Comparison of ENCODE assay signal across 10 cellular contexts in the genomic region with DNA sequence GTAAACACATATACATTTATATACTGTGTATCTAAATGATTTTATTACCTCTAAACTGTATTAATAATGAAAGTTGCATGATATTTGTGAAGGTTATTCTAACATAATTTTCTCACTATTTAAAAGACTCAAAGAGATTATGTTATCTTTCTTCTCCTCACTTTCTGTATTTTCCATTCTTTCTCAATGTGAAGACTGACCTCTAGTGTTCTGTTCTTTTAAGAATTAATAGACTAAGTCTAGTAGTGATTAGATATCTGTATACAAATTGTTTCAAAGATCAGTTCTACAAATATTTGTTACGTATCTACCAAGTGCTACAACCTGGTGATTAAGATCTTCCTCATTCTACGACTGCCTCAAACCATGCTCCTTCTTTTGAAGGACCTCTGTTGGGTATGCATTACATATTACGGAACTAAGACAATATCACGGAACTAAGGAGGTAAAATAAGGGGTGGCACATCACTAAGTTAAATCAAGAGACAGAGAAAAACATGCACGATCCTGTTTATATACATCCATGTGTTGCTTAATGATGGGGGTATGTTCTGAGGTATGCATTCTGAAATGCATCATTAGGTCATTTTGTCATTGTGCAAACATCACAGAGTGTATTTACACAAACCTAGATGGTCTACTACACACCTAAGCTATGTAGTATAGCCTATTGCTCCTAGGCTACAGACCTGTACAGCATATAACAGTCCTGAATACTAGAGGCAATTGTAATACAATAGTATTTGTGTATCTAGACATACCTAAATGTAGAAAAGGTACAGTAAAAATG.
A peak's percentile ranks its signal among the peaks of the same experiment; 100 is the strongest.
DNase-seq lines count a peak whose midpoint lies in the region; ATAC-seq, FAIRE-seq and TF ChIP-seq lines count a peak whose summit lies in the region.
"Had no signal": no experiment of that assay in that cellular context is flagged by ENCODE, and none has a peak within 500 bp of the region (broad histone marks: within the 10 kb centered on the region; RNA-seq: fewer than 3 reads in every experiment).

No MANE protein-coding gene starts in this region.

- no peak overlapping the region for H2BK15ac ChIP-seq in H9 (ENCODE audit: low read depth, low read length)

- no peaks in the 10 kb centered on the region for H3K27me3 ChIP-seq in H9 (ENCODE audit: insufficient read depth, low read length)
- H3K27me3 ChIP-seq in K562 (ENCODE audit: control insufficient read depth in 2 of 2, insufficient read depth in 2 of 2, low read length in 2 of 2) = no peaks in the 10 kb centered on the region
- H3K27me3 ChIP-seq in right lobe of liver = no peaks in the 10 kb centered on the region
- H3K27me3 ChIP-seq: spleen had no signal

- CTCF ChIA-PET in K562 (lab: Yijun Ruan, JAX; ENCODE audit: low intra/inter-chr PET ratio) (interaction anchor here (0.8 kb wide), 1 partner anchor 583 kb away, joined by 3 read pairs; no protein-coding TSS in a partner anchor), HEK293T (lab: Yijun Ruan, JAX) (no interaction called here)

- H4K20me1 ChIP-seq in H9 (ENCODE audit: control insufficient read depth, insufficient read depth, insufficient read length) (no peaks in the 10 kb centered on the region), K562 (replicated peaks; ENCODE audit: control insufficient read depth, insufficient read depth, low read length) (no peaks in the 10 kb centered on the region)

- no peak overlapping the region for H4K5ac ChIP-seq in H9 (ENCODE audit: insufficient read length, low read depth, low read length)

- H3K9me3 ChIP-seq in H9 (ENCODE audit: control insufficient read depth, low read depth, low read length) = no peaks in the 10 kb centered on the region
- H3K9me3 ChIP-seq in K562 (replicated peaks; ENCODE audit: control insufficient read depth, insufficient read depth, low read depth, low read length) = no peaks in the 10 kb centered on the region
- H3K9me3 ChIP-seq in right lobe of liver = no peaks in the 10 kb centered on the region
- H3K9me3 ChIP-seq: spleen had no signal

- no peak overlapping the region for H3K27ac Mint-ChIP-seq in H9

- WGBS in H9 (ENCODE audit: extremely low coverage, insufficient read length, low lambda C conversion rate) = no CpG with 5 or more reads among the region's 5 CpGs
- 0% methylated on average over 5 of the region's 5 CpGs for WGBS in K562 (ENCODE audit: insufficient coverage, low coverage, missing lambda C conversion rate)
- 53% methylated on average over 5 of the region's 5 CpGs for WGBS in right lobe of liver (ENCODE audit: insufficient coverage, low coverage, low lambda C conversion rate, missing lambda C conversion rate)

- H3K9ac ChIP-seq in H9 (ENCODE audit: extremely low read depth, insufficient read length, low read length) (no peak overlapping the region), K562 (ENCODE audit: insufficient read depth in 1 of 2, low read depth in 2 of 2, low read length in 2 of 2) (no peak overlapping the region)

- TF ChIP-seq CTCF in AG09319 (IDR thresholded peaks at IDR 0.05; ENCODE audit: low read depth, low read length) (peak; percentile 16), H9 (conservative IDR thresholded peaks at IDR 0.05) (peak; percentile 50; the same call in 2 of the 3 replicates), K562 (IDR thresholded peaks at IDR 0.05 in 2 of 3, conservative IDR thresholded peaks at IDR 0.05 in 1 of 3; ENCODE audit: insufficient read depth in 2 of 3, low read depth in 1 of 3, low read length in 3 of 3) (peak in 1 of 3 experiments; percentile 23; a peak in 2 of 6 replicates), right lobe of liver (IDR thresholded peaks at IDR 0.05) (peak; percentile 26 to 51 (median 45))

- no peak overlapping the region for H3K4me3 Mint-ChIP-seq in H9

- H3K27me3 Mint-ChIP-seq in H9 (ENCODE audit: low read depth) = no peaks in the 10 kb centered on the region

- no peak overlapping the region for H3T11ph ChIP-seq in H9 (ENCODE audit: low read length)

- no peak overlapping the region for H4K91ac ChIP-seq in H9 (ENCODE audit: insufficient read length, low read depth, low read length)

- H4K8ac ChIP-seq in H9 (replicated peaks; ENCODE audit: insufficient read length, low read depth, low read length) = no peak overlapping the region

- POLR2A ChIA-PET in K562 (lab: Yijun Ruan, JAX) = no interaction called here
- POLR2A ChIA-PET in HEK293T (lab: Yijun Ruan, JAX) = no interaction called here

- H3K4me3 ChIP-seq in K562 (no peak overlapping the region), right lobe of liver (no peak overlapping the region)
- H3K4me3 ChIP-seq: spleen had no signal

- intact Hi-C loops in K562 (cut with micrococcal nuclease) = no loop called here
- intact Hi-C loops in right lobe of liver (cut with DNase I) = no loop called here

- H2AK5ac ChIP-seq in H9 (ENCODE audit: insufficient read length, low read length) = no peak overlapping the region

- no peak for FAIRE-seq in K562 (lab: Jason Lieb, UNC)

- TF ChIP-seq RAD21 in K562 (CRISPR knock-in tag; conservative IDR thresholded peaks at IDR 0.05 in 1 of 2, IDR thresholded peaks at IDR 0.05 in 1 of 2) = peak; percentile 21 to 31; a peak in 2 of 4 replicates

- H3K4me1 ChIP-seq in H9 (ENCODE audit: insufficient read depth, low read length) = no peaks in the 10 kb centered on the region
- no peaks in the 10 kb centered on the region for H3K4me1 ChIP-seq in K562 (replicated peaks in 1 of 2; ENCODE audit: control insufficient read depth in 2 of 2, insufficient read depth in 2 of 2, low read length in 2 of 2)
- H3K4me1 ChIP-seq in right lobe of liver = peaks cover 0 to 6% (median 0%) of the 10 kb centered on the region in 4 donors
- H3K4me1 ChIP-seq: spleen had no signal

- H2BK5ac ChIP-seq in H9 (ENCODE audit: insufficient read length, low read length) = no peak overlapping the region

- BruUV-seq in K562 (replicated peaks; lab: Mats Ljungman, UMichigan) = no TSS peak

- TF ChIP-seq POLR2A in K562 (conservative IDR thresholded peaks at IDR 0.05) = no peak
- no peak for TF ChIP-seq POLR2A in right lobe of liver (IDR thresholded peaks at IDR 0.05)

- H2BK12ac ChIP-seq in H9 (ENCODE audit: insufficient read length, low read depth, low read length) = no peak overlapping the region

- H3K9me3 Mint-ChIP-seq in H9 = no peaks in the 10 kb centered on the region; a peak in 2 of 5 replicates

- peaks cover 0 to 4% of the 10 kb centered on the region in 2 experiments; a peak in 1 of 4 replicates for H3K4me1 Mint-ChIP-seq in H9

- no peak overlapping the region for H2BK120ac ChIP-seq in H9 (ENCODE audit: low read depth, low read length, poor library complexity, severe bottlenecking)

- H3K23me2 ChIP-seq in H9 (ENCODE audit: insufficient read length, low read depth, low read length, poor library complexity, severe bottlenecking) = no peaks in the 10 kb centered on the region

- no peak overlapping the region for H2BK20ac ChIP-seq in H9 (ENCODE audit: low read depth, low read length, poor library complexity, severe bottlenecking)

- in situ Hi-C loops in K562 (cut with MboI) = no loop called here

- H2AFZ ChIP-seq in H9 (ENCODE audit: low read length) (no peak overlapping the region), K562 (ENCODE audit: low read depth, low read length) (no peak overlapping the region)

- no peak overlapping the region for H3K23ac ChIP-seq in H9 (ENCODE audit: insufficient read length, low read depth, low read length)

- no peaks in the 10 kb centered on the region for H3K36me3 Mint-ChIP-seq in H9 (ENCODE audit: insufficient read depth in 1 of 3, low read depth in 3 of 3)

- H3K79me2 ChIP-seq in H9 (ENCODE audit: insufficient read depth, low read length) = no peaks in the 10 kb centered on the region
- H3K79me2 ChIP-seq in K562 (ENCODE audit: control insufficient read depth, insufficient read depth, low read length) = no peaks in the 10 kb centered on the region

- DNase-seq in AG09319 (ENCODE audit: extremely low read depth, low read depth) (no peak), H9 (no peak), K562 (ENCODE audit: extremely low read depth in 1 of 4, low spot score in 3 of 4) (no peak), right lobe of liver (no peak), NCI-H1048 (lab: John Stamatoyannopoulos, UW) (no peak), HEK293T (ENCODE audit: extremely low spot score) (no peak)
- DNase-seq in effector CD8-positive, alpha-beta T cell (lab: John Stamatoyannopoulos, UW) = no peak
- DNase-seq: NCI-H526 treated with DMSO at 0.1 percent for 48 hours, spleen had no signal

- H3K4me2 ChIP-seq in H9 (ENCODE audit: insufficient read depth, insufficient read length, low read length) (no peak overlapping the region), K562 (ENCODE audit: insufficient read depth, low read length) (no peak overlapping the region)

- no peak overlapping the region for H3K27ac ChIP-seq in H9 (ENCODE audit: insufficient read length, low read depth, low read length)
- H3K27ac ChIP-seq in K562 (ENCODE audit: extremely low read depth, low read depth, low read length) = no peak overlapping the region
- H3K27ac ChIP-seq in right lobe of liver = no peak overlapping the region
- H3K27ac ChIP-seq: spleen had no signal

- no peaks in the 10 kb centered on the region for H3K36me3 ChIP-seq in K562 (ENCODE audit: control insufficient read depth, insufficient read depth, low read length)
- H3K36me3 ChIP-seq in right lobe of liver = no peaks in the 10 kb centered on the region
- H3K36me3 ChIP-seq: spleen had no signal

- H3K14ac ChIP-seq in H9 (ENCODE audit: insufficient read depth, low read length) = no peak overlapping the region

- H3K18ac ChIP-seq in H9 (ENCODE audit: insufficient read length, low read depth, low read length) = no peak overlapping the region

- no peak overlapping the region for H3K56ac ChIP-seq in H9 (ENCODE audit: insufficient read length, low read depth, low read length)

- no peak overlapping the region for H3K4ac ChIP-seq in H9 (ENCODE audit: low read depth, low read length)

- ATAC-seq in K562 (no peak), right lobe of liver (peak; percentile 55 to 83 (median 78)), GM18870 (IDR thresholded peaks at IDR 0.05; ENCODE audit: unreplicated experiment) (no peak)

- H3K9me1 ChIP-seq in K562 (ENCODE audit: control insufficient read depth, insufficient read depth, low read length) = no peaks in the 10 kb centered on the region

- TF ChIP-seq EP300 in K562 (IDR thresholded peaks at IDR 0.05; ENCODE audit: low read length) = no peak

- H3K79me1 ChIP-seq in H9 (ENCODE audit: insufficient read depth, low read depth, low read length, poor library complexity, severe bottlenecking) = no peaks in the 10 kb centered on the region

TF ChIP-seq in K562, 482 proteins besides CTCF, POLR2A, EP300 and RAD21 (continues in another document):
- no peak for TF ChIP-seq ETV1 (tag; conservative IDR thresholded peaks at IDR 0.05; ENCODE audit: low read depth)

TF ChIP-seq in HEK293T, 16 proteins besides CTCF, POLR2A, EP300 and RAD21 (continues in another document):
- TF ChIP-seq TARDBP (IDR thresholded peaks at IDR 0.05) = no peak
- TF ChIP-seq FOXA1 (IDR thresholded peaks at IDR 0.05) = no peak
- no peak for TF ChIP-seq SUZ12 (IDR thresholded peaks at IDR 0.05)
- no peak for TF ChIP-seq CTBP1 (IDR thresholded peaks at IDR 0.05; ENCODE audit: borderline replicate concordance)
- no peak for TF ChIP-seq LEF1 (IDR thresholded peaks at IDR 0.05; ENCODE audit: borderline replicate concordance)
- TF ChIP-seq NFRKB (IDR thresholded peaks at IDR 0.05) = no peak
- no peak for TF ChIP-seq HDGF (IDR thresholded peaks at IDR 0.05; ENCODE audit: borderline replicate concordance)
- no peak for TF ChIP-seq BHLHE40 (IDR thresholded peaks at IDR 0.05; ENCODE audit: borderline replicate concordance)

Comparison
In these comparisons a context has a peak if more than half of its experiments do, and no peak if none do; other contexts are left out.
1. ATAC-seq: peak in right lobe of liver (4 of 4); none in K562 (single experiment) and GM18870 (single experiment).